In genomic region chr18:50747849-50748242, GRCh38 we compare ENCODE assay signal across 11 cellular contexts.
"Had no signal": no experiment of that assay in that cellular context is flagged by ENCODE, and none has a peak within 500 bp of the region (broad histone marks: within the 10 kb centered on the region; RNA-seq: fewer than 3 reads in every experiment).

No MANE protein-coding gene starts in this region.

- H3K9me3 ChIP-seq: right lobe of liver, upper lobe of left lung had no signal

- H3K36me3 ChIP-seq: esophagus muscularis mucosa, right lobe of liver, upper lobe of left lung had no signal

- H3K4me3 ChIP-seq: esophagus muscularis mucosa, right lobe of liver, upper lobe of left lung had no signal

- H3K4me1 ChIP-seq: esophagus muscularis mucosa, right lobe of liver, upper lobe of left lung had no signal

- ATAC-seq: activated CD4-positive, CD25-positive, alpha-beta regulatory T cell treated with anti-CD3 and anti-CD28 coated beads, Interleukin-2, amount 50 U/mL, for 24 hours; right lobe of liver; stimulated activated naive CD8-positive, alpha-beta T cell treated with anti-CD3 and anti-CD28 coated beads, Interleukin-15, Interleukin-2, amounts not matched to agents 100 U/mL and 50 U/mL, for 24 hours had no signal

- H3K27ac ChIP-seq: esophagus muscularis mucosa, right lobe of liver, upper lobe of left lung had no signal

- DNase-seq: activated CD4-positive, alpha-beta T cell treated with anti-CD3 and anti-CD28 coated beads, Interleukin-2, amount 50 U/mL, for 1 hour; activated naive CD4-positive, alpha-beta T cell treated with anti-CD3 and anti-CD28 coated beads, Interleukin-2, amount 50 U/mL, for 16 hours; activated T-cell treated with anti-CD3 and anti-CD28 coated beads for 4 hours; hypothalamus; kidney glomerular epithelial cell; mesenchymal stem cell; stimulated activated naive CD8-positive, alpha-beta T cell treated with anti-CD3 and anti-CD28 coated beads, Interleukin-15, Interleukin-2, amounts not matched to agents 100 U/mL and 50 U/mL, for 24 hours; upper lobe of left lung had no signal
